In the genomic region with DNA sequence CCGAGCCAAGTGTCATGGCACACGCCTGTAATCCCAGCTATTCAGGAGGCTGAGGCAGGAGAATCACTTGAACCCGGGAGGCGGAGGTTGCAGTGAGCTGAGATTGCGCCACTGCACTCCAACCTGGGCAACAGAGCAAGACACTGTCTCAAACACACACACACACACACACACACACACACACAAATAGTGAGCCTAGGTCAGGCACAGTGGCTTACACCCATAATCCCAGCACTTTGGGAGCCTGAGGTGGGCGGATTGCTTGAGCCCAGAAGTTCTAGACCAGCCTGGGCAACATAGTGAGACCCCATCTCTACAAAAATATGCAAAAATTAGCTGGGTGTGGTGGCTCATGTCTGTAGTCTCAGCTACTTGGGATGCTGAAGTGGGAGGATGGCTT, we compare ENCODE assay signal across 14 cellular contexts. TPM values are rescaled to one million over a fixed set of nuclear protein-coding genes. Genes with fewer than 3 reads are reported as not detected.
"Had no signal": no experiment of that assay in that cellular context is flagged by ENCODE, and none has a peak within 500 bp of the region (broad histone marks: within the 10 kb centered on the region; RNA-seq: fewer than 3 reads in every experiment).

No MANE protein-coding gene starts in this region.

RNA-seq across cellular contexts. Expression of a gene that starts 4.0 kb away (rescaled TPM):
- total RNA-seq: activated B cell treated with CpG ODN at 0.5 μM for 24 hours; activated CD4-positive, alpha-beta memory T cell treated with anti-CD3 and anti-CD28 coated beads for 36 hours; activated CD4-positive, alpha-beta memory T cell treated with anti-CD3 and anti-CD28 coated beads, Interleukin-2, amount 10 ng/mL, durations not matched to agents 7 days and 5 days; activated CD4-positive, alpha-beta T cell treated with anti-CD3 and anti-CD28 coated beads for 36 hours; activated CD4-positive, alpha-beta T cell treated with anti-CD3 and anti-CD28 coated beads, Interleukin-2, amount 10 ng/mL, durations not matched to agents 24 days and 14 days; activated CD4-positive, alpha-beta T cell treated with anti-CD3 and anti-CD28 coated beads, Interleukin-2, amount 10 ng/mL, durations not matched to agents 7 days and 5 days; activated CD8-positive, alpha-beta memory T cell treated with anti-CD3 and anti-CD28 coated beads for 36 hours; activated CD8-positive, alpha-beta memory T cell treated with anti-CD3 and anti-CD28 coated beads, Interleukin-2, amount 10 ng/mL, durations not matched to agents 7 days and 5 days; activated CD8-positive, alpha-beta T cell treated with anti-CD3 and anti-CD28 coated beads for 36 hours; activated CD8-positive, alpha-beta T cell treated with anti-CD3 and anti-CD28 coated beads, Interleukin-2, amount 10 ng/mL, durations not matched to agents 7 days and 5 days; T-cell; T-helper 1 cell treated with Interleukin-12 subunit alpha and Interleukin-12 subunit beta and Interleukin-4 antibody, amounts not matched to agents 30 ng/mL and 1 ng/mL, for 36 hours; T-helper 17 cell; T-helper 2 cell treated with Interferon-gamma antibody and Interleukin-4, amounts not matched to agents 100 ng/mL and 5 ng/mL, for 36 hours had no signal

RNA-seq across cellular contexts. Expression of a gene that starts 25.6 kb away (rescaled TPM):
- total RNA-seq: activated B cell treated with CpG ODN at 0.5 μM for 24 hours; activated CD4-positive, alpha-beta memory T cell treated with anti-CD3 and anti-CD28 coated beads for 36 hours; activated CD4-positive, alpha-beta T cell treated with anti-CD3 and anti-CD28 coated beads, Interleukin-2, amount 10 ng/mL, durations not matched to agents 24 days and 14 days; activated CD4-positive, alpha-beta T cell treated with anti-CD3 and anti-CD28 coated beads, Interleukin-2, amount 10 ng/mL, durations not matched to agents 7 days and 5 days; activated CD8-positive, alpha-beta memory T cell treated with anti-CD3 and anti-CD28 coated beads for 36 hours; activated CD8-positive, alpha-beta T cell treated with anti-CD3 and anti-CD28 coated beads for 36 hours; activated CD8-positive, alpha-beta T cell treated with anti-CD3 and anti-CD28 coated beads, Interleukin-2, amount 10 ng/mL, durations not matched to agents 7 days and 5 days; T-cell; T-helper 1 cell treated with Interleukin-12 subunit alpha and Interleukin-12 subunit beta and Interleukin-4 antibody, amounts not matched to agents 30 ng/mL and 1 ng/mL, for 36 hours; T-helper 17 cell; T-helper 2 cell treated with Interferon-gamma antibody and Interleukin-4, amounts not matched to agents 100 ng/mL and 5 ng/mL, for 36 hours had no signal
